Comparison of ENCODE assay signal across 1 cellular context in genomic region chr14:73069585-73069984, GRCh38.
TF ChIP-seq lines count a peak whose summit lies in the region.

No MANE protein-coding gene starts in this region.

TF ChIP-seq in GM23338, 12 proteins besides CTCF, POLR2A, EP300 and RAD21 (continued from another document):
- TF ChIP-seq REST (IDR thresholded peaks at IDR 0.05; ENCODE audit: unreplicated experiment): no peak
- TF ChIP-seq ZNF462 (CRISPR knock-in tag; IDR thresholded peaks at IDR 0.05): no peak
- no peak for TF ChIP-seq EZH2phosphoT487 (IDR thresholded peaks at IDR 0.05; ENCODE audit: unreplicated experiment)
- TF ChIP-seq EZH2 (IDR thresholded peaks at IDR 0.05; ENCODE audit: low read depth, unreplicated experiment): no peak
- no peak for TF ChIP-seq STAT1 (IDR thresholded peaks at IDR 0.05; ENCODE audit: unreplicated experiment)
- TF ChIP-seq ETS1 (IDR thresholded peaks at IDR 0.05): no peak
- TF ChIP-seq CREB1 (CRISPR knock-in tag; IDR thresholded peaks at IDR 0.05; ENCODE audit: low read depth): no peak
- no peak for TF ChIP-seq JUNB (IDR thresholded peaks at IDR 0.05; ENCODE audit: unreplicated experiment)
- no peak for TF ChIP-seq POLR2AphosphoS5 (IDR thresholded peaks at IDR 0.05; ENCODE audit: low read depth)
- TF ChIP-seq ZNF114 (CRISPR knock-in tag; IDR thresholded peaks at IDR 0.05): no peak
